Comparison of ENCODE assay signal across 1 cellular context in genomic region chr2:241358470-241358869, GRCh38.
TF ChIP-seq lines count a peak whose summit lies in the region.

No MANE protein-coding gene starts in this region.

TF ChIP-seq in A549, 52 proteins besides CTCF, POLR2A, EP300 and RAD21 (continued from another document):
- no peak for TF ChIP-seq CHD4 (IDR thresholded peaks at IDR 0.05; ENCODE audit: borderline replicate concordance)
- TF ChIP-seq EHMT2 (IDR thresholded peaks at IDR 0.05; ENCODE audit: low read depth): no peak
- TF ChIP-seq ELK1 (IDR thresholded peaks at IDR 0.05; ENCODE audit: low read depth, low read length): no peak
- no peak for TF ChIP-seq MAFK (IDR thresholded peaks at IDR 0.05; ENCODE audit: partially characterized antibody)
